In the genomic region with DNA sequence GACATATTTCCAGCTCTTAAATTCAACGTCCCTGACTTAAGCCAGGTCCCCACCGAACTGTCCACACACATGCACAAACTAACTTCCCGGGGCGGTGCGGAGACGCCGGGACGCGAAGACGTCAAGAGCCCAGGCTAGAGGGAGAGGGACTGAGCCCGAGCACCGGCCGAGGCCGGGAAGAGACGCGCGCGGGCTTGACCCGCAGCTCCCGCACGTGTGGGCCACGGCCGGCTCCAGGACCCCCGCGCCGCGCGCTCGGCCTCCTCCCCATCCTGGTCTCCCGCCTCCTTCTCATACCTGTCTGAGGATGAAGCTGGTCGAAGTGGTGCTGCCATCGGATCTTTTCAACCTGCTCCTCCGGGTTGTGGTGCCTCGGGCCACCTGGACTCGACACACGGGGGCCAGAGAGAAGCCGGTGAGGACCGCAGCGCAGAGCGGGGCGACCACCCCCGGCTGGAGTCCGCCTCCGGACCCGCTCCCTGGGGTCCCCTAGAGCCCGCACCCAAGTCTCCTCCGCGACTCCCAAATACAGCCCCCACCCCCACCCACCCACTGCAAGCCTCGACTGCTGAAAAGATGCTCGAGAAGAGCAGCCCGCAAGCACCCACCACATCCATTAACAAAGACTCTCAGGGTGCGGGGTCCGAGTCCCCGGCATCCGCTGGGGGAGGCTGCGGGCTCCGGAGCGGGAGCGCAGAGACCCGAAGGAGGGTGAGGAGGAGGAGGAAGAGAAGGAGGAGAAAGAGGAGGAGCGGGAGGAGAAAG, we compare ENCODE assay signal across 8 cellular contexts. TPM values are rescaled to one million over a fixed set of nuclear protein-coding genes. Genes with fewer than 3 reads are reported as not detected.
DNase-seq lines count a peak whose midpoint lies in the region; ATAC-seq and TF ChIP-seq lines count a peak whose summit lies in the region.

No MANE protein-coding gene starts in this region.

- no peak overlapping the region for H2BK12ac ChIP-seq in trophoblast cell (ENCODE audit: low read length)

- peak; percentile 32 for ATAC-seq in HG02852 (IDR thresholded peaks at IDR 0.05; ENCODE audit: unreplicated experiment)
- no peak for ATAC-seq in HG02798 (IDR thresholded peaks at IDR 0.05; ENCODE audit: poor library complexity, unreplicated experiment)

- H3K4me2 ChIP-seq in trophoblast cell (ENCODE audit: low read length), result peak overlapping the region; percentile 94

- no peak overlapping the region for H3K27ac ChIP-seq in trophoblast cell (ENCODE audit: low read depth, low read length)

- peaks cover 3% of the 10 kb centered on the region for H3K9me3 ChIP-seq in trophoblast cell (ENCODE audit: insufficient read depth, low read depth, low read length)

- no peaks in the 10 kb centered on the region for H3K79me2 ChIP-seq in trophoblast cell (ENCODE audit: control insufficient read depth, insufficient read depth, low read length, poor library complexity)

- H3K9ac ChIP-seq in trophoblast cell (ENCODE audit: low read length), result no peak overlapping the region

- intact Hi-C loops in head of caudate nucleus (cut with DNase I), result no loop called here

- no peak overlapping the region for H3K4ac ChIP-seq in trophoblast cell (ENCODE audit: low read depth, low read length)

- no CpG with 5 or more reads among the region's 61 CpGs for WGBS in trophoblast cell (ENCODE audit: extremely low coverage, insufficient coverage, insufficient read length)

- H3K14ac ChIP-seq in trophoblast cell (ENCODE audit: low read length), result no peak overlapping the region

- DNase-seq in GM12865 (ENCODE audit: low read depth) (peak; percentile 20), head of caudate nucleus (peak in 23 of 42 donors; percentile 12 to 57 (median 25)), trophoblast cell (peak; percentile 9 to 46), NOMO-1 treated with dmso at 0.1 percent for 144 hours (lab: John Stamatoyannopoulos, UW; ENCODE audit: unreplicated experiment) (no peak), MV-4-11 (lab: John Stamatoyannopoulos, UW) (no peak)
- DNase-seq in activated T-cell treated with anti-CD3 and anti-CD28 coated beads, Interleukin-2, amount 50 U/mL, for 48 hours, result peak; percentile 24 to 35

- H2BK5ac ChIP-seq in trophoblast cell (ENCODE audit: low read depth, low read length, poor library complexity), result no peak overlapping the region

- TF ChIP-seq CTCF in GM12865 (IDR thresholded peaks at IDR 0.05; ENCODE audit: insufficient read depth, low read depth, low read length, missing control alignments), result no peak

- no peak overlapping the region for H3K18ac ChIP-seq in trophoblast cell (ENCODE audit: low read length)

- H4K8ac ChIP-seq in trophoblast cell (ENCODE audit: low read depth, low read length), result no peak overlapping the region

- no peak overlapping the region for H4K91ac ChIP-seq in trophoblast cell (ENCODE audit: low read depth, low read length)

- no peaks in the 10 kb centered on the region for H3K36me3 ChIP-seq in trophoblast cell (ENCODE audit: control insufficient read depth in 1 of 2, insufficient read depth in 2 of 2, low read length in 2 of 2)

- H2AK5ac ChIP-seq in trophoblast cell (ENCODE audit: low read length), result no peak overlapping the region

- no peak overlapping the region for H2BK120ac ChIP-seq in trophoblast cell (ENCODE audit: insufficient read depth, low read length, poor library complexity)

- H3K27me3 ChIP-seq in trophoblast cell (ENCODE audit: insufficient read depth, low read length), result peaks cover 27% of the 10 kb centered on the region

- H3K4me3 ChIP-seq in GM12865 (ENCODE audit: low read depth, low read length) (peak overlapping the region; percentile 78), trophoblast cell (ENCODE audit: low read depth, low read length) (peak overlapping the region; percentile 63)

- H3K23ac ChIP-seq in trophoblast cell (ENCODE audit: low read length), result no peak overlapping the region

- no peak overlapping the region for H4K12ac ChIP-seq in trophoblast cell (ENCODE audit: low read depth, low read length)

- no peaks in the 10 kb centered on the region for H3K79me1 ChIP-seq in trophoblast cell (ENCODE audit: low read length)

- peaks cover 9 to 17% of the 10 kb centered on the region in 2 experiments for H3K4me1 ChIP-seq in trophoblast cell (ENCODE audit: control insufficient read depth in 1 of 2, insufficient read depth in 2 of 2, low read length in 2 of 2)

- peak overlapping the region; percentile 2 for H2AFZ ChIP-seq in trophoblast cell (ENCODE audit: insufficient read depth, low read length, poor library complexity)

RNA-seq across cellular contexts. Expression of a gene that starts 0.6 kb away (rescaled TPM):
- 0.24 and 0.34 TPM in 2 replicates for polyA plus RNA-seq in trophoblast cell (2013)

Comparison
In these comparisons a context has a peak if more than half of its experiments do, and no peak if none do; other contexts are left out.
1. DNase-seq: peak in GM12865 (single experiment), activated T-cell treated with anti-CD3 and anti-CD28 coated beads, Interleukin-2, amount 50 U/mL, for 48 hours (2 of 2), head of caudate nucleus (23 of 42) and trophoblast cell (2 of 2); none in NOMO-1 treated with dmso at 0.1 percent for 144 hours (single experiment) and MV-4-11 (single experiment).